Comparison of ENCODE assay signal across 16 cellular contexts in the genomic region with DNA sequence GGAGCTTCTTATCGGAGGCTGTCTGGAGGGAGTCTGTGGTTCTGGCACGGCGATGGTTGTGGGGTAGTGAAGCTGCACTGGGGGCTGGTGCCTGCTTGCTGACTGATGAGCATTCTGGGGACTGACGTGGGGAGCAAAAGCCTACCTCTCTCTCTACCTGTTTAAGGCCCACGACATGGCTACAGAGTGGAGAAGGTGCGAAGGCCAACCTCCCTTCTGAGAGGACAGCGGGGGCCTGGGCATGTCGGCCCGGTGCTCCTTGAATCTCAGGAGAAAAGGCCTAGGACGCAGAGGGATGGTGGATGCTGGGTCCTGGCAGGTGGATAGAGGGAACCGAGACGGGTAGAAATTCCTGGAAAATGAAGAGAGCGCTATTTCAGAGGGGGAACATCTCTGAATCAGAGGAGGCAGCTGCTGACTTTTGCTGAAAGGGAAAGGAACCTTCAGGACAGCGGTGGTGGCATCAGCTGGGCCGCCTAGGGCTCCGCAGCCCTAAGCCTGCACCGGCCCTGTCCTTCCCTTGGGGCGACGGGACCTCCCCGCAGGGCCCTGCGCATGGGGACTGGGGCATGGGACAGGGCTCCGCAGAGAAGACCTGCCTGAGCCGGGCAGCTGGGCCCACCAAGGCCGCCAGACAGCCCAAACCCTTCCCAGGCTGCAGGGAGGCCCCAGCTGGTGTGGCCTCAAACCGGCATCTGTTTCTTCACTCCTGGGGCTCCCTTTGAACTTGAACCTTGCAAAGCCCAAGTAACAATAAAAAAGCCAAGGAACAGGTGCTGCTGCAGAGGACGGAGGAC. TPM values are rescaled to one million over a fixed set of nuclear protein-coding genes. Genes with fewer than 3 reads are reported as not detected.
DNase-seq lines count a peak whose midpoint lies in the region; ATAC-seq, FAIRE-seq and TF ChIP-seq lines count a peak whose summit lies in the region.
"Had no signal": no experiment of that assay in that cellular context is flagged by ENCODE, and none has a peak within 500 bp of the region (broad histone marks: within the 10 kb centered on the region; RNA-seq: fewer than 3 reads in every experiment).

No MANE protein-coding gene starts in this region.

- 91% methylated on average over 26 of the region's 26 CpGs for WGBS in hepatocyte (ENCODE audit: low lambda C conversion rate, missing lambda C conversion rate)

- H3K27ac ChIP-seq in BLaER1 treated with 17β-estradiol and CSF1 and Interleukin-3, amounts not matched to agents 10 nM and 100 nM = peak overlapping the region in 1 of 11 experiments; percentile 16; a peak in 1 of 22 replicates
- H3K27ac ChIP-seq in hepatocyte = peak overlapping the region; percentile 90

- peaks cover 54% of the 10 kb centered on the region for H3K4me1 Mint-ChIP-seq in WTC11

- no peaks in the 10 kb centered on the region for H3K27me3 Mint-ChIP-seq in WTC11 (ENCODE audit: low read depth)

- peaks cover 0 to 4% (median 0%) of the 10 kb centered on the region in 11 experiments; a peak in 1 of 22 replicates for H3K9me3 ChIP-seq in BLaER1 treated with 17β-estradiol and CSF1 and Interleukin-3, amounts not matched to agents 10 nM and 100 nM (replicated peaks in 1 of 11)
- H3K9me3 ChIP-seq in hepatocyte (ENCODE audit: low read depth) (no peaks in the 10 kb centered on the region), skeletal muscle satellite cell (replicated peaks; ENCODE audit: low read length) (no peaks in the 10 kb centered on the region)

- H3K4me1 ChIP-seq in BLaER1 treated with 17β-estradiol and CSF1 and Interleukin-3, amounts not matched to agents 10 nM and 100 nM = peaks cover 23 to 45% (median 36%) of the 10 kb centered on the region in 10 experiments
- H3K4me1 ChIP-seq in hepatocyte (ENCODE audit: insufficient read depth) = peaks cover 38% of the 10 kb centered on the region
- peaks cover 53% of the 10 kb centered on the region for H3K4me1 ChIP-seq in skeletal muscle satellite cell (ENCODE audit: control insufficient read depth, insufficient read depth, low read length)

- DNase-seq in WTC11 (ENCODE audit: low spot score) (peak; percentile 21), hepatocyte (ENCODE audit: low spot score) (no peak), NCI-H2081 (lab: John Stamatoyannopoulos, UW) (no peak), urothelium cell line (ENCODE audit: low spot score) (no peak)
- DNase-seq in activated CD4-positive, alpha-beta T cell treated with anti-CD3 and anti-CD28 coated beads, Interleukin-2, amount 50 U/mL, for 1 hour = no peak
- DNase-seq: activated CD4-positive, alpha-beta T cell treated with anti-CD3 and anti-CD28 coated beads for 1 hour; DMS153; NCI-H1417 had no signal

- peak overlapping the region in 8 of 11 experiments; percentile 10 to 86 (median 72); a peak in 7 of 22 replicates for H3K4me2 ChIP-seq in BLaER1 treated with 17β-estradiol and CSF1 and Interleukin-3, amounts not matched to agents 10 nM and 100 nM
- H3K4me2 ChIP-seq in hepatocyte (no peak overlapping the region), skeletal muscle satellite cell (ENCODE audit: low read length) (peak overlapping the region; percentile 69)

- no peaks in the 10 kb centered on the region for H3K36me3 Mint-ChIP-seq in WTC11

- no peaks in the 10 kb centered on the region for H3K36me3 ChIP-seq in BLaER1 treated with 17β-estradiol and CSF1 and Interleukin-3, amounts not matched to agents 10 nM and 100 nM
- no peaks in the 10 kb centered on the region for H3K36me3 ChIP-seq in hepatocyte (replicated peaks; ENCODE audit: insufficient read depth, low read depth)
- no peaks in the 10 kb centered on the region for H3K36me3 ChIP-seq in skeletal muscle satellite cell (ENCODE audit: insufficient read depth, low read length)

- H3K27ac Mint-ChIP-seq in WTC11 = peak overlapping the region; percentile 96
- H3K27ac Mint-ChIP-seq: activated T-cell treated with anti-CD3 and anti-CD28 coated beads, Interleukin-2, amount 50 U/mL, for 24 hours had no signal

- H3K4me3 ChIP-seq in BLaER1 treated with 17β-estradiol and CSF1 and Interleukin-3, amounts not matched to agents 10 nM and 100 nM = no peak overlapping the region
- H3K4me3 ChIP-seq in hepatocyte (no peak overlapping the region), skeletal muscle satellite cell (ENCODE audit: low read length) (no peak overlapping the region)

- H2AFZ ChIP-seq in hepatocyte = no peak overlapping the region

- FAIRE-seq in urothelium cell line (lab: Jason Lieb, UNC) = no peak

- no peaks in the 10 kb centered on the region for H4K20me1 ChIP-seq in BLaER1 treated with 17β-estradiol and CSF1 and Interleukin-3, amounts not matched to agents 10 nM and 100 nM
- no peaks in the 10 kb centered on the region for H4K20me1 ChIP-seq in hepatocyte (ENCODE audit: insufficient read depth, poor library complexity, severe bottlenecking)

- no peak overlapping the region for H3K4me3 Mint-ChIP-seq in WTC11
- H3K4me3 Mint-ChIP-seq: activated T-cell treated with anti-CD3 and anti-CD28 coated beads, Interleukin-2, amount 50 U/mL, for 24 hours had no signal

- H3K27me3 ChIP-seq in BLaER1 treated with 17β-estradiol and CSF1 and Interleukin-3, amounts not matched to agents 10 nM and 100 nM = no peaks in the 10 kb centered on the region
- H3K27me3 ChIP-seq in hepatocyte = no peaks in the 10 kb centered on the region
- no peaks in the 10 kb centered on the region for H3K27me3 ChIP-seq in skeletal muscle satellite cell (ENCODE audit: control insufficient read depth, insufficient read depth, low read length)

- TF ChIP-seq CTCF in WTC11 (IDR thresholded peaks at IDR 0.05) (no peak), hepatocyte (IDR thresholded peaks at IDR 0.05; ENCODE audit: poor library complexity) (no peak)

- CTCF ChIA-PET in WTC11 (lab: Charles Lee) = interaction anchor here (1.0 to 3.6 kb wide), 9 partner anchors 8 to 180 kb away, joined by 3 to 15 read pairs (median 5); no protein-coding TSS in a partner anchor

- POLR2A ChIA-PET in WTC11 (lab: Charles Lee) = no interaction called here

- H3K9me3 Mint-ChIP-seq in WTC11 = no peaks in the 10 kb centered on the region
- H3K9me3 Mint-ChIP-seq: activated T-cell treated with anti-CD3 and anti-CD28 coated beads, Interleukin-2, amount 50 U/mL, for 24 hours had no signal

- no peak overlapping the region for H3K9ac ChIP-seq in BLaER1 treated with 17β-estradiol and CSF1 and Interleukin-3, amounts not matched to agents 10 nM and 100 nM
- peak overlapping the region; percentile 57 for H3K9ac ChIP-seq in skeletal muscle satellite cell (ENCODE audit: low read depth, low read length)

- no peaks in the 10 kb centered on the region for H3K9me2 ChIP-seq in hepatocyte (replicated peaks; ENCODE audit: insufficient read depth)

- ATAC-seq in WTC11 = no peak
- no peak for ATAC-seq in HG02852 (IDR thresholded peaks at IDR 0.05; ENCODE audit: unreplicated experiment)

- no peaks in the 10 kb centered on the region for H3K79me2 ChIP-seq in hepatocyte

TF ChIP-seq in WTC11, 78 proteins besides CTCF, POLR2A, EP300 and RAD21:
- no peak for TF ChIP-seq ZNF219 (CRISPR knock-in tag; IDR thresholded peaks at IDR 0.05; ENCODE audit: borderline replicate concordance)

RNA-seq across cellular contexts. Expression of a gene that starts 35.0 kb away (rescaled TPM):
- total RNA-seq in WTC11 (2021) = 1.9 to 2.4 TPM (median 2.1 TPM) in 3 replicates
- 0.03 TPM in 1 of 2 replicates, not detected in the other for total RNA-seq in hepatocyte
- polyA plus RNA-seq in hepatocyte = 0.28 and 0.30 TPM in 2 replicates
- 4.8 and 30.8 TPM in 2 replicates for total RNA-seq in skeletal muscle satellite cell (2012; rRNA removed)
- total RNA-seq: mononuclear cell; NCI-H460; PC-3; T-helper 1 cell treated with Interleukin-12 subunit alpha and Interleukin-12 subunit beta and Interleukin-4 antibody, amounts not matched to agents 30 ng/mL and 1 ng/mL, for 36 hours had no signal
